Comparison of ENCODE assay signal across 11 cellular contexts in the genomic region with DNA sequence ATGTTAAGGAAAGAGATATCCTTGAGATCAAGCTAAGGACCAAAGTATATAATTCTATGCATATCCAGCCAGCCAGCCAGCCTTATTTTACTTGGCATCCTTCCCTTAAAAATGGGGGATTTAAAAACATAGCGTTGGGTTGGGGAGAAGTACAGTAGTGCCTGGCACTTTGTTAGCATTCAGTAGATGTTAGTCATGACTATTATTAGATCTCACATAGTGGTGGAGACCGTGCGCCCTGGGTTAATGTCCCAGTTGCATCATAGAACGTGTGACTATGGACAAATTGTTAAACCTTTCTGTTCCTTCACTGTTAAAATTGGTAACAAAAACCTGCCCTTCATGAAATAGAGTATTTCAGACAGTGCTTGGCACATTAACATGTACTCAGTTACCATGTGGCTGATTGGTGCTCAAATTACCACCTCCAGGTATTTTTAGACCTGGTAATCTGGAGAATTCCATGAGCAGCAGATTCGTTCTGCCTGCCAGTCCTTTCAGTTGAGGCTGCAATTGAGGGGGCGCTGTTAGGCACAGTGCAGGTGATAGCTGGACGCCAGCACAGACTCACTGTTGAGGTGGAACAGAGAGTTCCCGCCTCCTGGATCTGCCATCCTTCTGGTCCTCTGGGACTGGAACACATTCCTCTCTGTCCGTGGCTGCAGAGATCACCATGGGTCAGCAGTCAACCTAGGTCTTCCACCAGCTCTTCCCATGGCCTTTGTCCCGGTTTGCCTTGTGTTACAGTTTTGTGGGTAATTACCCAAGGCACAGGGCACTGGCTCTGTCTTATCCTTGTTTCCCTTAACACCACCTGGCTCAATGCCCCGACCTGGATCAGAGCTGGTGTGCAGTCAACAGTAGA. TPM values are rescaled to one million over a fixed set of nuclear protein-coding genes. Genes with fewer than 3 reads are reported as not detected.
DNase-seq lines count a peak whose midpoint lies in the region; ATAC-seq and TF ChIP-seq lines count a peak whose summit lies in the region.
"Had no signal": no experiment of that assay in that cellular context is flagged by ENCODE, and none has a peak within 500 bp of the region (broad histone marks: within the 10 kb centered on the region; RNA-seq: fewer than 3 reads in every experiment).

No MANE protein-coding gene starts in this region.

- peak; percentile 84 for ATAC-seq in SK-N-SH treated with all-trans-retinoic acid at 6 μM for 48 hours
- no peak for ATAC-seq in GM21423 (IDR thresholded peaks at IDR 0.05; ENCODE audit: unreplicated experiment)
- no peak for ATAC-seq in stimulated activated memory B cell treated with anti-CD40 and anti-IgM and Interleukin-4, amounts not matched to agents 10 μg/mL and 1 μg/mL and 100 μg/mL, for 72 hours

- H3K9me3 Mint-ChIP-seq in stimulated activated memory B cell treated with anti-CD40 and anti-IgM and Interleukin-4, amounts not matched to agents 10 μg/mL and 1 μg/mL and 100 μg/mL, for 72 hours, result no peaks in the 10 kb centered on the region
- H3K9me3 Mint-ChIP-seq: activated B cell treated with CpG ODN at 0.5 μM for 24 hours had no signal

- H3K4me3 ChIP-seq in fibroblast of villous mesenchyme (ENCODE audit: low read depth, low read length), result no peak overlapping the region
- no peak overlapping the region for H3K4me3 ChIP-seq in retinal pigment epithelial cell (ENCODE audit: low read length)

- no peaks in the 10 kb centered on the region for H3K27me3 Mint-ChIP-seq in stimulated activated memory B cell treated with anti-CD40 and anti-IgM and Interleukin-4, amounts not matched to agents 10 μg/mL and 1 μg/mL and 100 μg/mL, for 72 hours
- H3K27me3 Mint-ChIP-seq: activated B cell treated with CpG ODN at 0.5 μM for 24 hours had no signal

- no peak overlapping the region for H3K27ac Mint-ChIP-seq in stimulated activated memory B cell treated with anti-CD40 and anti-IgM and Interleukin-4, amounts not matched to agents 10 μg/mL and 1 μg/mL and 100 μg/mL, for 72 hours
- H3K27ac Mint-ChIP-seq: activated B cell treated with CpG ODN at 0.5 μM for 24 hours had no signal

- peaks cover 11% of the 10 kb centered on the region for H3K36me3 Mint-ChIP-seq in stimulated activated memory B cell treated with anti-CD40 and anti-IgM and Interleukin-4, amounts not matched to agents 10 μg/mL and 1 μg/mL and 100 μg/mL, for 72 hours

- TF ChIP-seq CTCF in fibroblast of villous mesenchyme (IDR thresholded peaks at IDR 0.05; ENCODE audit: insufficient read depth, low read depth, low read length) (no peak), retinal pigment epithelial cell (conservative IDR thresholded peaks at IDR 0.05; ENCODE audit: low read depth, low read length) (peak; percentile 37)

- DNase-seq in GOT3 (lab: John Stamatoyannopoulos, UW) (peak; percentile 25), fibroblast of villous mesenchyme (ENCODE audit: low read depth) (peak; percentile 84), retinal pigment epithelial cell (ENCODE audit: low read depth) (peak; percentile 96), cortex of kidney (lab: John Stamatoyannopoulos, UW) (no peak)
- DNase-seq in stimulated activated CD4-positive, alpha-beta T cell treated with anti-CD3 and anti-CD28 coated beads, Interleukin-12 subunit alpha, Interleukin-12 subunit beta, amount 100 ng/mL, for 4 hours, result no peak
- DNase-seq: activated B cell treated with CpG ODN at 0.5 μM for 24 hours; effector memory CD4-positive, alpha-beta T cell; NCI-H1694 treated with DMSO at 0.1 percent for 48 hours had no signal

- peaks cover 5% of the 10 kb centered on the region for H3K4me1 Mint-ChIP-seq in stimulated activated memory B cell treated with anti-CD40 and anti-IgM and Interleukin-4, amounts not matched to agents 10 μg/mL and 1 μg/mL and 100 μg/mL, for 72 hours
- H3K4me1 Mint-ChIP-seq: activated B cell treated with CpG ODN at 0.5 μM for 24 hours had no signal

- H3K4me3 Mint-ChIP-seq in stimulated activated memory B cell treated with anti-CD40 and anti-IgM and Interleukin-4, amounts not matched to agents 10 μg/mL and 1 μg/mL and 100 μg/mL, for 72 hours, result no peak overlapping the region
- H3K4me3 Mint-ChIP-seq: activated B cell treated with CpG ODN at 0.5 μM for 24 hours had no signal

TF ChIP-seq in SK-N-SH treated with all-trans-retinoic acid at 6 μM for 48 hours, 23 proteins besides CTCF, POLR2A, EP300 and RAD21:
- TF ChIP-seq PATZ1 (CRISPR knock-in tag; IDR thresholded peaks at IDR 0.05; ENCODE audit: borderline replicate concordance) (0 out of 2 replicates have a peak, but pooled peaks have one; percentile 36), ISL1 (CRISPR knock-in tag; IDR thresholded peaks at IDR 0.05) (peak; percentile 72), ESRRG (CRISPR knock-in tag; IDR thresholded peaks at IDR 0.05) (no peak)

RNA-seq across cellular contexts. Expression of gene RBBP7, which starts 31.7 kb away (rescaled TPM):
- 123 and 124 TPM in 2 replicates for total RNA-seq in fibroblast of villous mesenchyme

RNA-seq across cellular contexts. Expression of gene TXLNG, which starts 52.2 kb away (rescaled TPM):
- total RNA-seq in fibroblast of villous mesenchyme, result 8.1 and 13.8 TPM in 2 replicates

Comparison
In these comparisons a context has a peak if more than half of its experiments do, and no peak if none do; other contexts are left out.
1. DNase-seq: peak in GOT3 (single experiment), fibroblast of villous mesenchyme (single experiment) and retinal pigment epithelial cell (single experiment); none in cortex of kidney (single experiment) and stimulated activated CD4-positive, alpha-beta T cell treated with anti-CD3 and anti-CD28 coated beads, Interleukin-12 subunit alpha, Interleukin-12 subunit beta, amount 100 ng/mL, for 4 hours (single experiment).